In genomic region chr2:192060161-192060560, GRCh38 we compare ENCODE assay signal across 22 cellular contexts.
"Had no signal": no experiment of that assay in that cellular context is flagged by ENCODE, and none has a peak within 500 bp of the region (broad histone marks: within the 10 kb centered on the region; RNA-seq: fewer than 3 reads in every experiment).

No MANE protein-coding gene starts in this region.

- H3K9me3 ChIP-seq: mucosa of descending colon, suprapubic skin had no signal

- FAIRE-seq: endothelial cell of umbilical vein had no signal

- H3K9me3 Mint-ChIP-seq: activated B cell treated with CpG ODN at 0.5 μM for 24 hours; activated CD4-positive, alpha-beta T cell treated with anti-CD3 and anti-CD28 coated beads, Interleukin-2, amount 10 ng/mL, durations not matched to agents 24 days and 14 days; activated naive CD8-positive, alpha-beta T cell treated with anti-CD3 and anti-CD28 coated beads for 36 hours; activated T-helper 1 cell treated with anti-CD3 and anti-CD28 coated beads, Interleukin-12 subunit alpha, Interleukin-12 subunit beta, Interleukin-2, Interleukin-4 antibody, amounts not matched to agents 30 ng/mL and 10 ng/mL and 1 ng/mL, durations not matched to agents 14 hours and 24 hours and 36 hours; central memory CD8-positive, alpha-beta T cell; memory B cell; naive thymus-derived CD4-positive, alpha-beta T cell had no signal

- H3K4me1 Mint-ChIP-seq: activated B cell treated with CpG ODN at 0.5 μM for 24 hours; activated CD4-positive, alpha-beta T cell treated with anti-CD3 and anti-CD28 coated beads, Interleukin-2, amount 10 ng/mL, durations not matched to agents 24 days and 14 days; activated naive CD8-positive, alpha-beta T cell treated with anti-CD3 and anti-CD28 coated beads for 36 hours; central memory CD8-positive, alpha-beta T cell; memory B cell had no signal

- H3K4me3 ChIP-seq: mucosa of descending colon, suprapubic skin had no signal

- ATAC-seq: left ventricle myocardium superior; mucosa of descending colon; naive thymus-derived CD4-positive, alpha-beta T cell had no signal

- H3K27me3 Mint-ChIP-seq: activated B cell treated with CpG ODN at 0.5 μM for 24 hours had no signal

- H3K27ac ChIP-seq: brain microvascular endothelial cell, suprapubic skin had no signal

- H3K4me1 ChIP-seq: suprapubic skin had no signal

- H3K27ac Mint-ChIP-seq: activated B cell treated with CpG ODN at 0.5 μM for 24 hours; activated CD4-positive, alpha-beta T cell treated with anti-CD3 and anti-CD28 coated beads, Interleukin-2, amount 10 ng/mL, durations not matched to agents 24 days and 14 days; activated naive CD8-positive, alpha-beta T cell treated with anti-CD3 and anti-CD28 coated beads for 36 hours; activated T-helper 1 cell treated with anti-CD3 and anti-CD28 coated beads, Interleukin-12 subunit alpha, Interleukin-12 subunit beta, Interleukin-2, Interleukin-4 antibody, amounts not matched to agents 30 ng/mL and 10 ng/mL and 1 ng/mL, durations not matched to agents 14 hours and 24 hours and 36 hours; memory B cell; naive thymus-derived CD4-positive, alpha-beta T cell had no signal

- H3K4me3 Mint-ChIP-seq: activated B cell treated with CpG ODN at 0.5 μM for 24 hours; activated CD4-positive, alpha-beta T cell treated with anti-CD3 and anti-CD28 coated beads, Interleukin-2, amount 10 ng/mL, durations not matched to agents 24 days and 14 days; activated naive CD8-positive, alpha-beta T cell treated with anti-CD3 and anti-CD28 coated beads for 36 hours; activated T-helper 1 cell treated with anti-CD3 and anti-CD28 coated beads, Interleukin-12 subunit alpha, Interleukin-12 subunit beta, Interleukin-2, Interleukin-4 antibody, amounts not matched to agents 30 ng/mL and 10 ng/mL and 1 ng/mL, durations not matched to agents 14 hours and 24 hours and 36 hours; central memory CD8-positive, alpha-beta T cell; memory B cell; naive thymus-derived CD4-positive, alpha-beta T cell had no signal

- H3K36me3 ChIP-seq: brain microvascular endothelial cell, suprapubic skin had no signal

- DNase-seq: activated B cell treated with CpG ODN at 0.5 μM for 24 hours; activated CD4-positive, alpha-beta T cell treated with anti-CD3 and anti-CD28 coated beads, Interleukin-2, amount 10 ng/mL, durations not matched to agents 24 days and 14 days; activated CD8-positive, alpha-beta memory T cell treated with anti-CD3 and anti-CD28 coated beads for 24 hours; activated naive CD8-positive, alpha-beta T cell treated with anti-CD3 and anti-CD28 coated beads for 36 hours; brain microvascular endothelial cell; cortex of kidney; effector CD4-positive, alpha-beta T cell; foreskin fibroblast; kidney glomerular epithelial cell; left ventricle myocardium superior; mucosa of descending colon; naive thymus-derived CD4-positive, alpha-beta T cell; posterior cingulate gyrus; stimulated activated CD4-positive, alpha-beta T cell treated with anti-CD3 and anti-CD28 coated beads, Interleukin-15, amount 100 ng/mL, for 24 hours; stimulated activated CD4-positive, alpha-beta T cell treated with anti-CD3 and anti-CD28 coated beads, Interleukin-4, amount 100 ng/mL, for 1 hour; stimulated activated naive CD4-positive, alpha-beta T cell treated with Interleukin-2 at 50 U/mL for 16 hours; trophoblast cell had no signal

- H3K36me3 Mint-ChIP-seq: activated naive CD8-positive, alpha-beta T cell treated with anti-CD3 and anti-CD28 coated beads for 36 hours; memory B cell; naive thymus-derived CD4-positive, alpha-beta T cell had no signal

- H3K27me3 ChIP-seq: brain microvascular endothelial cell, suprapubic skin had no signal
